ENCODE assay signal across 6 cellular contexts in the genomic region with DNA sequence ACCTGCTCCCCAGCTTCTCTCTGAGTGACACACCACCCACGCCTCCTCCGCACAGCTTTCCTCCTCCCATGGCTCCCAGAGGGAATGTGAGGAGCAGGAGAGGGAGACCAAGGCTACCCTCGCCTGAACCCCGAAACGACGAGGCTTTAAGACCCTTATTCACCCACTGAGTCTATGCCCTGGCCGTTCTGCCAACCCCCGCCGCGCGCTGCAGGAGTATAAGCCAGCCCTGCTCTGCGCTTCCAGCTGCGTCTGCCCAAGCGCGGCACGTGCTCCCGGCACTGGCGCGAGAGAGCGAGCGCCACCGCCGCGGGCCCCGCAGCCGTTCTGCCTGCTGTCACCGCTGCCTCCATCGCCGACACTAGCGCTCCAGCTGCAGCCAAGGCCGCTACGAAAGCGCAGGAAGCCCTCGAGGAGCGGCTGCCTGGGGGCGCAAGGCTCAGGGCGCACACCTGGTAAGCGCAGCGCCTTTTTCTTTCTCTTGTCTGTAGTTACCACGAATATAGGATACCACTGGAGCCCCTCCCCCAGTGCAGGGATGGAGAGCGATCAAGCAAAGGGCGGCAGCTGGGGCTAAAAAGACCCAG.
DNase-seq lines count a peak whose midpoint lies in the region; ATAC-seq and TF ChIP-seq lines count a peak whose summit lies in the region.
"Not testable (repeated sequence)": the region's sequence is repeated elsewhere in the genome, so short reads cannot be mapped to it uniquely, and the experiment has no call there.

No MANE protein-coding gene starts in this region.

- not testable (repeated sequence) for H3K27ac Mint-ChIP-seq in chondrocyte (ENCODE audit: unreplicated experiment)

- not testable (repeated sequence) for H3K9me3 ChIP-seq in upper lobe of right lung

- ATAC-seq in upper lobe of right lung, result not testable (repeated sequence)

- intact Hi-C loops in head of caudate nucleus (cut with DNase I); posterior cingulate gyrus (cut with DNase I); upper lobe of right lung (cut with DNase I): not testable (repeated sequence)

- TF ChIP-seq CTCF in chondrocyte (IDR thresholded peaks at IDR 0.05); upper lobe of right lung (IDR thresholded peaks at IDR 0.05): not testable (repeated sequence)

- not testable (repeated sequence) for H3K4me1 ChIP-seq in upper lobe of right lung

- H3K27me3 ChIP-seq in upper lobe of right lung, result peaks cover 15% of the 10 kb centered on the region

- H3K9me3 Mint-ChIP-seq in chondrocyte (ENCODE audit: low read depth), result peaks cover 24% of the 10 kb centered on the region

- not testable (repeated sequence) for H3K27me3 Mint-ChIP-seq in chondrocyte (ENCODE audit: low read depth)

- not testable (repeated sequence) for H3K36me3 Mint-ChIP-seq in chondrocyte (ENCODE audit: low read depth)

- H3K4me3 ChIP-seq in upper lobe of right lung, result not testable (repeated sequence)

- H3K4me3 Mint-ChIP-seq in chondrocyte (ENCODE audit: unreplicated experiment), result not testable (repeated sequence)

- not testable (repeated sequence) for H3K4me1 Mint-ChIP-seq in chondrocyte (ENCODE audit: low read depth)

- H3K27ac ChIP-seq in upper lobe of right lung, result not testable (repeated sequence)

- DNase-seq in DMS53 (lab: John Stamatoyannopoulos, UW) (peak; percentile 65), NCI-H82 (lab: John Stamatoyannopoulos, UW) (peak; percentile 12), chondrocyte (ENCODE audit: low spot score) (peak; percentile 78), head of caudate nucleus (peak in 41 of 42 donors; percentile 6 to 71 (median 48)), posterior cingulate gyrus (peak in 8 of 10 donors; percentile 13 to 89 (median 48)), upper lobe of right lung (peak; percentile 32)

- H3K36me3 ChIP-seq in upper lobe of right lung, result not testable (repeated sequence)

Comparison
In these comparisons a context has a peak if more than half of its experiments do, and no peak if none do; other contexts are left out.
1. DNase-seq: peak in every context shown above with its lines; median percentile 78 in chondrocyte; 65 in DMS53; 48 in head of caudate nucleus; 48 in posterior cingulate gyrus; 32 in upper lobe of right lung; 12 in NCI-H82.